19 cellular contexts compared by ENCODE assay signal in the genomic region with DNA sequence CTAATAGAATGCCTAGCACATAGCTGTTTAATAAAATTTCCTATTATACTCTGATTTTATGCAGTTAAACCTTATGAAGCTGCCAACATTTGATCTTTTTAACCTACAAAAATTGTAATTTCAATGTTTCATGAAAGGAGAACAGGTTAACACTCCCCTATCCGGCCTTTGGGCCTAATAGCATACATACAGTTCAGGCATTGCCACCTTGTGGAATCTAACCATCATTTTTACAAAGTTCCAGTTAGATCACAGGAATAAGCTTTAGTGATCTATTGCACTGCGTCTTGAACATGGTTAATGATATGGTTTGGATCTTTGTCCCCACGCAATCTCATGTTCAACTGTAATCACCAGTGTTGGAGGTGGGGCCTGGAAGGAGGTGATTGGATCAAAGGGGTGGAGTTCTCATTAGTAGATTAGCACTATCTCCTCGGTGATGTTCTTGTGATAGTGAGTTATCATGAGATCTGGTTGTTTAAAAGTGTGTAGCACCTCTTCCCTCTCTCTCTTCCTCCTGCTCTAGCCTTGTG. TPM values are rescaled to one million over a fixed set of nuclear protein-coding genes. Genes with fewer than 3 reads are reported as not detected.
"Had no signal": no experiment of that assay in that cellular context is flagged by ENCODE, and none has a peak within 500 bp of the region (broad histone marks: within the 10 kb centered on the region; RNA-seq: fewer than 3 reads in every experiment).

No MANE protein-coding gene starts in this region.

- H3K9me3 ChIP-seq: breast epithelium had no signal

- DNase-seq: activated CD4-positive, alpha-beta T cell treated with anti-CD3 and anti-CD28 coated beads for 48 hours; activated CD4-positive, alpha-beta T cell treated with anti-CD3 and anti-CD28 coated beads, Interleukin-2, amount 50 U/mL, for 4 hours; activated CD4-positive, CD25-positive, alpha-beta regulatory T cell treated with anti-CD3 and anti-CD28 coated beads, Interleukin-2, amount 50 U/mL, for 72 hours; activated CD8-positive, alpha-beta memory T cell treated with anti-CD3 and anti-CD28 coated beads, Interleukin-2, amount 50 U/mL, for 48 hours; activated CD8-positive, alpha-beta T cell treated with anti-CD3 and anti-CD28 coated beads, Interleukin-2, amount 10 ng/mL, durations not matched to agents 7 days and 5 days; activated naive CD4-positive, alpha-beta T cell treated with anti-CD3 and anti-CD28 coated beads, Interleukin-2, amount 50 U/mL, for 16 hours; activated T-cell treated with anti-CD3 and anti-CD28 coated beads, Interleukin-2, amount 50 U/mL, for 1 hour; aorta; caudate nucleus; NCI-H1105 treated with DMSO at 0.1 percent for 48 hours; NCI-H187 treated with DMSO at 0.1 percent for 48 hours; NCI-H2081 treated with DMSO at 0.1 percent for 48 hours; NCI-H774; NK-92 treated with Interleukin-12 subunit alpha and Interleukin-12 subunit beta, amount 100 ng/mL, for 24 hours; SIG-M5; T-helper 17 cell; T-helper 9 cell had no signal

- H3K4me1 ChIP-seq: breast epithelium had no signal

- ATAC-seq: activated CD8-positive, alpha-beta T cell treated with anti-CD3 and anti-CD28 coated beads, Interleukin-2, amount 10 ng/mL, durations not matched to agents 7 days and 5 days; T-helper 17 cell had no signal

- H3K27ac ChIP-seq: breast epithelium had no signal

- H3K4me3 ChIP-seq: breast epithelium had no signal

- H3K27me3 ChIP-seq: breast epithelium had no signal

- H3K36me3 ChIP-seq: breast epithelium had no signal

RNA-seq across cellular contexts. Expression of gene NEUROD1, which starts 58.2 kb away (rescaled TPM):
- total RNA-seq: activated CD8-positive, alpha-beta T cell treated with anti-CD3 and anti-CD28 coated beads, Interleukin-2, amount 10 ng/mL, durations not matched to agents 7 days and 5 days; aorta; breast epithelium; NCI-H460; T-helper 17 cell had no signal
